ENCODE assay signal across 20 cellular contexts in the genomic region with DNA sequence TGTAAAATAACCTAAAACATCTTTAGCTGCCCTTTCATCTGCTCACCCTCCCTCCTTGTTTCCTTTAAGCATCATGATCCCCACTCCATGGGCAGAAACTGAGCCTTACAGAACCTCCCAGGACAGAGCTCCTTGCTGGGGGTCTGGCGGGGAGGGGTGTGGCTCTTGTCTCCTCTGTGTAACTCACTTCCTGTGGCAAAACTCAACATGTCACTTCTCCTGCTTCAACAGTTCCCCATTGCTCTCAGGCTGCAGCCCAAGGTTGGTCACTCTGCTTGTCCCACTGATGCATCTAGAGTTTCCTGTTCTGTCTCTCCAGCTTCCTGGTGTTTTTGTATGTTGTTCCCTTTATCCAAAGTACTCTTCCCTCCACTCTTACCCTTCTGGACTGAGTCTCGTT. TPM values are rescaled to one million over a fixed set of nuclear protein-coding genes. Genes with fewer than 3 reads are reported as not detected.
DNase-seq lines count a peak whose midpoint lies in the region; ATAC-seq and TF ChIP-seq lines count a peak whose summit lies in the region.
"Had no signal": no experiment of that assay in that cellular context is flagged by ENCODE, and none has a peak within 500 bp of the region (broad histone marks: within the 10 kb centered on the region; RNA-seq: fewer than 3 reads in every experiment).

No MANE protein-coding gene starts in this region.

- H3K9me3 ChIP-seq in RWPE2 (ENCODE audit: severe bottlenecking) (no peaks in the 10 kb centered on the region), trophoblast cell (ENCODE audit: insufficient read depth, low read depth, low read length) (no peaks in the 10 kb centered on the region)
- no peaks in the 10 kb centered on the region for H3K9me3 ChIP-seq in CD8-positive, alpha-beta memory T cell (ENCODE audit: low read length)
- H3K9me3 ChIP-seq: psoas muscle, uterus had no signal

- POLR2A ChIA-PET in CD8-positive, alpha-beta memory T cell (lab: Charles Lee) = no interaction called here

- no peak overlapping the region for H2AK5ac ChIP-seq in trophoblast cell (ENCODE audit: low read length)

- H3K18ac ChIP-seq in trophoblast cell (ENCODE audit: low read length) = no peak overlapping the region

- H3K4me3 ChIP-seq in RWPE2 (ENCODE audit: severe bottlenecking) = no peak overlapping the region
- H3K4me3 ChIP-seq in trophoblast cell (ENCODE audit: low read depth, low read length) = no peak overlapping the region
- no peak overlapping the region for H3K4me3 ChIP-seq in CD8-positive, alpha-beta memory T cell (ENCODE audit: low read length)
- H3K4me3 ChIP-seq: cardiac muscle cell, psoas muscle, uterus had no signal

- H2BK12ac ChIP-seq in trophoblast cell (ENCODE audit: low read length) = no peak overlapping the region

- no peak overlapping the region for H4K91ac ChIP-seq in trophoblast cell (ENCODE audit: low read depth, low read length)

- TF ChIP-seq CTCF in RWPE2 (IDR thresholded peaks at IDR 0.05; ENCODE audit: poor library complexity, severe bottlenecking) (no peak), Calu3 (IDR thresholded peaks at IDR 0.05; ENCODE audit: unreplicated experiment) (no peak)

- H3K4me3 Mint-ChIP-seq in Calu3 (ENCODE audit: low read depth, unreplicated experiment) = no peak overlapping the region
- H3K4me3 Mint-ChIP-seq in CD8-positive, alpha-beta memory T cell = no peak overlapping the region
- H3K4me3 Mint-ChIP-seq: activated naive CD4-positive, alpha-beta T cell treated with anti-CD3 and anti-CD28 coated beads, Interleukin-2, amount 50 U/mL, for 24 hours; stimulated activated naive CD8-positive, alpha-beta T cell treated with anti-CD3 and anti-CD28 coated beads, Interleukin-15, Interleukin-2, amounts not matched to agents 100 ng/mL and 50 ng/mL, for 24 hours had no signal

- H3K9ac ChIP-seq in trophoblast cell (ENCODE audit: low read length) = no peak overlapping the region

- no peak overlapping the region for H3K4ac ChIP-seq in trophoblast cell (ENCODE audit: low read depth, low read length)

- H3K9me3 Mint-ChIP-seq in Calu3 (ENCODE audit: low read depth, unreplicated experiment) = no peaks in the 10 kb centered on the region
- no peaks in the 10 kb centered on the region for H3K9me3 Mint-ChIP-seq in CD8-positive, alpha-beta memory T cell
- H3K9me3 Mint-ChIP-seq: activated naive CD4-positive, alpha-beta T cell treated with anti-CD3 and anti-CD28 coated beads, Interleukin-2, amount 50 U/mL, for 24 hours; stimulated activated naive CD8-positive, alpha-beta T cell treated with anti-CD3 and anti-CD28 coated beads, Interleukin-15, Interleukin-2, amounts not matched to agents 100 ng/mL and 50 ng/mL, for 24 hours had no signal

- ATAC-seq in Right ventricle myocardium inferior (no peak), RWPE2 (ENCODE audit: low read depth) (no peak), GM21576 (IDR thresholded peaks at IDR 0.05; ENCODE audit: unreplicated experiment) (no peak)

- no TSS peak for BruUV-seq in Calu3 (replicated peaks; lab: Mats Ljungman, UMichigan)

- H3K4me1 ChIP-seq in RWPE2 (ENCODE audit: insufficient read depth, poor library complexity, severe bottlenecking) = peaks cover 25% of the 10 kb centered on the region
- peaks cover 26 to 37% of the 10 kb centered on the region in 2 experiments for H3K4me1 ChIP-seq in trophoblast cell (ENCODE audit: control insufficient read depth in 1 of 2, insufficient read depth in 2 of 2, low read length in 2 of 2)
- H3K4me1 ChIP-seq in CD8-positive, alpha-beta memory T cell (ENCODE audit: insufficient read depth, low read length) = no peaks in the 10 kb centered on the region
- H3K4me1 ChIP-seq: psoas muscle, uterus had no signal

- H3K27me3 ChIP-seq in RWPE2 (ENCODE audit: insufficient read depth, poor library complexity, severe bottlenecking) (no peaks in the 10 kb centered on the region), trophoblast cell (ENCODE audit: insufficient read depth, low read length) (no peaks in the 10 kb centered on the region)
- no peaks in the 10 kb centered on the region for H3K27me3 ChIP-seq in CD8-positive, alpha-beta memory T cell (ENCODE audit: insufficient read depth, low read length, poor library complexity, severe bottlenecking)
- H3K27me3 ChIP-seq: cardiac muscle cell had no signal

- no peaks in the 10 kb centered on the region for H3K79me1 ChIP-seq in trophoblast cell (ENCODE audit: low read length)

- H3K4me2 ChIP-seq in trophoblast cell (ENCODE audit: low read length) = no peak overlapping the region

- peaks cover 98% of the 10 kb centered on the region for H3K27me3 Mint-ChIP-seq in Calu3 (ENCODE audit: unreplicated experiment)
- peaks cover 15 to 19% of the 10 kb centered on the region in 2 donors for H3K27me3 Mint-ChIP-seq in CD8-positive, alpha-beta memory T cell
- H3K27me3 Mint-ChIP-seq: stimulated activated naive CD8-positive, alpha-beta T cell treated with anti-CD3 and anti-CD28 coated beads, Interleukin-15, Interleukin-2, amounts not matched to agents 100 ng/mL and 50 ng/mL, for 24 hours had no signal

- no peak overlapping the region for H2AFZ ChIP-seq in trophoblast cell (ENCODE audit: insufficient read depth, low read length, poor library complexity)

- H2BK5ac ChIP-seq in trophoblast cell (ENCODE audit: low read depth, low read length, poor library complexity) = no peak overlapping the region

- no peak overlapping the region for H2BK120ac ChIP-seq in trophoblast cell (ENCODE audit: insufficient read depth, low read length, poor library complexity)

- H3K23ac ChIP-seq in trophoblast cell (ENCODE audit: low read length) = no peak overlapping the region

- H3K4me1 Mint-ChIP-seq in Calu3 (ENCODE audit: low read depth, unreplicated experiment) = no peaks in the 10 kb centered on the region
- peaks cover 4 to 6% (median 6%) of the 10 kb centered on the region in 3 donors for H3K4me1 Mint-ChIP-seq in CD8-positive, alpha-beta memory T cell

- H3K36me3 ChIP-seq in RWPE2 (ENCODE audit: low read depth) (no peaks in the 10 kb centered on the region), trophoblast cell (ENCODE audit: control insufficient read depth in 1 of 2, insufficient read depth in 2 of 2, low read length in 2 of 2) (no peaks in the 10 kb centered on the region)
- H3K36me3 ChIP-seq in CD8-positive, alpha-beta memory T cell (ENCODE audit: insufficient read depth, low read length) = no peaks in the 10 kb centered on the region
- H3K36me3 ChIP-seq: cardiac muscle cell, uterus had no signal

- no peaks in the 10 kb centered on the region for H3K36me3 Mint-ChIP-seq in Calu3 (ENCODE audit: insufficient read depth, unreplicated experiment)
- H3K36me3 Mint-ChIP-seq in CD8-positive, alpha-beta memory T cell = no peaks in the 10 kb centered on the region
- H3K36me3 Mint-ChIP-seq: activated naive CD4-positive, alpha-beta T cell treated with anti-CD3 and anti-CD28 coated beads, Interleukin-2, amount 50 U/mL, for 24 hours had no signal

- DNase-seq in cardiac septum (ENCODE audit: low spot score) = peak; percentile 62
- DNase-seq in Right ventricle myocardium inferior (ENCODE audit: missing footprints) = no peak
- DNase-seq in RWPE2 (ENCODE audit: low spot score) = no peak
- no peak for DNase-seq in epithelial cell of prostate (ENCODE audit: low read depth, low spot score)
- DNase-seq in trophoblast cell = no peak
- DNase-seq in Calu3 = no peak
- no peak for DNase-seq in CD8-positive, alpha-beta memory T cell
- DNase-seq: COR-L47, GF-D8, NCI-H2081 treated with DMSO at 0.1 percent for 48 hours, NCI-H526, psoas muscle, T-helper 2 cell, uterus had no signal

- intact Hi-C loops in cardiac septum (cut with DNase I) = no loop called here
- intact Hi-C loops in Right ventricle myocardium inferior (cut with DNase I) = no loop called here
- intact Hi-C loops in Calu3 (cut with micrococcal nuclease; ENCODE audit: unreplicated experiment) = no loop called here

- H4K12ac ChIP-seq in trophoblast cell (ENCODE audit: low read depth, low read length) = no peak overlapping the region

- H3K27ac Mint-ChIP-seq in Calu3 (ENCODE audit: unreplicated experiment) = no peak overlapping the region
- peak overlapping the region in 1 of 8 donors; percentile 17 for H3K27ac Mint-ChIP-seq in CD8-positive, alpha-beta memory T cell
- H3K27ac Mint-ChIP-seq: activated naive CD4-positive, alpha-beta T cell treated with anti-CD3 and anti-CD28 coated beads, Interleukin-2, amount 50 U/mL, for 24 hours; stimulated activated naive CD8-positive, alpha-beta T cell treated with anti-CD3 and anti-CD28 coated beads, Interleukin-15, Interleukin-2, amounts not matched to agents 100 ng/mL and 50 ng/mL, for 24 hours had no signal

- H3K27ac ChIP-seq in RWPE2 (ENCODE audit: poor library complexity, severe bottlenecking) = peak overlapping the region; percentile 83
- H3K27ac ChIP-seq in epithelial cell of prostate = peak overlapping the region; percentile 72
- H3K27ac ChIP-seq in trophoblast cell (ENCODE audit: low read depth, low read length) = peak overlapping the region; percentile 49
- no peak overlapping the region for H3K27ac ChIP-seq in CD8-positive, alpha-beta memory T cell (ENCODE audit: low read depth, low read length)
- H3K27ac ChIP-seq: cardiac muscle cell, psoas muscle had no signal

- H4K8ac ChIP-seq in trophoblast cell (ENCODE audit: low read depth, low read length) = no peak overlapping the region

- CTCF ChIA-PET in Calu3 (lab: Charles Lee) = no interaction called here
- CTCF ChIA-PET in CD8-positive, alpha-beta memory T cell (lab: Charles Lee) = no interaction called here

- H3K14ac ChIP-seq in trophoblast cell (ENCODE audit: low read length) = no peak overlapping the region

- no CpG with 5 or more reads among the region's 2 CpGs for WGBS in trophoblast cell (ENCODE audit: extremely low coverage, insufficient coverage, insufficient read length)

- H3K79me2 ChIP-seq in trophoblast cell (ENCODE audit: control insufficient read depth, insufficient read depth, low read length, poor library complexity) = no peaks in the 10 kb centered on the region

RNA-seq across cellular contexts. Expression of gene TMEM31, which starts 19.4 kb away (rescaled TPM):
- total RNA-seq in cardiac septum (not detected), Right ventricle myocardium inferior (not detected), Calu3 (2022) (not detected in 2 replicates)
- 1.1 and 1.4 TPM in 2 replicates for polyA plus RNA-seq in trophoblast cell (2013)
- total RNA-seq in CD8-positive, alpha-beta memory T cell = not detected
- not detected for polyA plus RNA-seq in CD8-positive, alpha-beta memory T cell
- total RNA-seq: cardiac muscle cell, kidney epithelial cell, psoas muscle had no signal
- polyA plus RNA-seq: AG04450 had no signal

RNA-seq across cellular contexts. Expression of gene MORF4L2, which starts 43.6 kb away (rescaled TPM):
- total RNA-seq in cardiac septum = 171 TPM
- total RNA-seq in Right ventricle myocardium inferior = 159 TPM
- polyA plus RNA-seq in trophoblast cell (2013) = 493 and 516 TPM in 2 replicates
- 388 and 438 TPM in 2 replicates for total RNA-seq in Calu3 (2022)
- 100 to 1,000 TPM; 198 to 202 TPM for total RNA-seq in CD8-positive, alpha-beta memory T cell
- polyA plus RNA-seq in CD8-positive, alpha-beta memory T cell = 80.8 TPM

RNA-seq across cellular contexts. Expression of gene PLP1, which starts 46.5 kb away (rescaled TPM):
- total RNA-seq in cardiac septum = 2.2 TPM
- 11.4 TPM for total RNA-seq in Right ventricle myocardium inferior
- 1.00 and 1.1 TPM in 2 replicates for polyA plus RNA-seq in trophoblast cell (2013)
- not detected in 2 replicates for total RNA-seq in Calu3 (2022)
- not detected for total RNA-seq in CD8-positive, alpha-beta memory T cell
- not detected for polyA plus RNA-seq in CD8-positive, alpha-beta memory T cell
- total RNA-seq: kidney epithelial cell had no signal
- polyA plus RNA-seq: cardiac muscle cell had no signal
